14 cellular contexts compared by ENCODE assay signal in the genomic region with DNA sequence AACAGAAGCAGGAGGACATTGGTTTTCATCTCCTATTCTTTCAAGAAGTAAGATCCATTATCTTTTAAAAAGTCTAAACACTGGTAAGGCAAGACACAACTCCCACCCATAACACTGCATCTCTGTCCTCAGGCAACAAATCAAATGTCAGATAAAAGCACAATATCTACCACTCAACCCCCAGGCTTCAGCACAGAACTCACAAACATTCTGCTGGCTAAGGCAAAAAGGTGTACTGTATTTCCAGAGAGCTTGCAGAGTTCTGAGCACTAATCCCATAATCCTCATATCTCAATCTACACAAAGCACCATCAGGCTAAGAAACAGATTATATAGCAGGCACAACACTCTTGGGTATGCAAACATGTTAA. TPM values are rescaled to one million over a fixed set of nuclear protein-coding genes. Genes with fewer than 3 reads are reported as not detected.
A peak's percentile ranks its signal among the peaks of the same experiment; 100 is the strongest.
DNase-seq lines count a peak whose midpoint lies in the region; ATAC-seq and TF ChIP-seq lines count a peak whose summit lies in the region.
"Had no signal": no experiment of that assay in that cellular context is flagged by ENCODE, and none has a peak within 500 bp of the region (broad histone marks: within the 10 kb centered on the region; RNA-seq: fewer than 3 reads in every experiment).

No MANE protein-coding gene starts in this region.

- CTCF ChIA-PET in mammary epithelial cell (lab: Charles Lee; ENCODE audit: low non-redundant PET): no interaction called here
- CTCF ChIA-PET in MCF 10A (lab: Yijun Ruan, JAX): no interaction called here

- peaks cover 5% of the 10 kb centered on the region for H4K20me1 ChIP-seq in mammary epithelial cell (ENCODE audit: insufficient read depth, low read length)

- H3K9me3 ChIP-seq in mammary epithelial cell (replicated peaks; ENCODE audit: insufficient read depth, low read length) (no peaks in the 10 kb centered on the region), adipocyte (ENCODE audit: control insufficient read depth, low read length) (no peaks in the 10 kb centered on the region), mesodermal cell (ENCODE audit: control insufficient read depth, low read length) (no peaks in the 10 kb centered on the region), tibial artery (no peaks in the 10 kb centered on the region)
- H3K9me3 ChIP-seq: body of pancreas had no signal

- POLR2A ChIA-PET in MCF 10A (lab: Yijun Ruan, JAX): no interaction called here

- in situ Hi-C loops in mammary epithelial cell (cut with MboI; ENCODE audit: low sequenced_read_pairs in 2 of 2): no loop called here

- peaks cover 7% of the 10 kb centered on the region for H3K36me3 Mint-ChIP-seq in MCF 10A (ENCODE audit: insufficient read depth, unreplicated experiment)

- no TSS peak for BruUV-seq in mammary epithelial cell (replicated peaks; lab: Mats Ljungman, UMichigan)
- no TSS peak for BruUV-seq in MCF 10A (replicated peaks; lab: Mats Ljungman, UMichigan)

- no peak overlapping the region for H3K4me2 ChIP-seq in mammary epithelial cell (ENCODE audit: insufficient read depth, low read depth, low read length)

- no peak overlapping the region for H3K27ac Mint-ChIP-seq in MCF 10A (ENCODE audit: low read depth, unreplicated experiment)

- dilution Hi-C loops in mammary epithelial cell (cut with HindIII; ENCODE audit: low sequenced_read_pairs): no loop called here

- TF ChIP-seq CTCF in mammary epithelial cell (conservative IDR thresholded peaks at IDR 0.05 in 1 of 2, IDR thresholded peaks at IDR 0.05 in 1 of 2; ENCODE audit: extremely low read depth in 1 of 2, insufficient read depth in 1 of 2, low read depth in 1 of 2, low read length in 2 of 2) (no peak), MCF 10A (IDR thresholded peaks at IDR 0.05; ENCODE audit: unreplicated experiment) (no peak), tibial artery (IDR thresholded peaks at IDR 0.05) (no peak)

- intact Hi-C loops in mammary epithelial cell (cut with micrococcal nuclease): no loop called here
- intact Hi-C loops in MCF 10A (cut with micrococcal nuclease): no loop called here
- intact Hi-C loops in tibial artery (cut with DNase I; ENCODE audit: low total_unique reads): no loop called here

- H3K36me3 ChIP-seq in mammary epithelial cell (ENCODE audit: insufficient read depth, low read length) (no peaks in the 10 kb centered on the region), adipocyte (ENCODE audit: control insufficient read depth, insufficient read depth, low read length, severe bottlenecking) (no peaks in the 10 kb centered on the region), mesodermal cell (ENCODE audit: control insufficient read depth, insufficient read depth, low read length) (peaks cover 2% of the 10 kb centered on the region), tibial artery (no peaks in the 10 kb centered on the region)

- H3K9me3 Mint-ChIP-seq in MCF 10A (ENCODE audit: unreplicated experiment): no peaks in the 10 kb centered on the region
- H3K9me3 Mint-ChIP-seq: effector memory CD8-positive, alpha-beta T cell had no signal

- no peak for ATAC-seq in GM18858 (IDR thresholded peaks at IDR 0.05; ENCODE audit: unreplicated experiment)
- ATAC-seq: body of pancreas; effector memory CD8-positive, alpha-beta T cell had no signal

- H3K27ac ChIP-seq in mammary epithelial cell (ENCODE audit: insufficient read depth, low read depth, low read length) (no peak overlapping the region), mesodermal cell (ENCODE audit: low read depth, low read length, severe bottlenecking) (peak overlapping the region; percentile 73), tibial artery (peak overlapping the region; percentile 50 to 58)
- H3K27ac ChIP-seq: body of pancreas had no signal

- H3K79me2 ChIP-seq in mammary epithelial cell (ENCODE audit: insufficient read depth, low read length): peaks cover 92% of the 10 kb centered on the region

- H3K4me3 ChIP-seq in mammary epithelial cell (replicated peaks in 1 of 3; ENCODE audit: insufficient read depth in 1 of 3, low read depth in 2 of 3, low read length in 3 of 3) (no peak overlapping the region), adipocyte (ENCODE audit: low read length) (peak overlapping the region; percentile 26), mesodermal cell (ENCODE audit: extremely low read depth, insufficient read depth, low read length, poor library complexity, severe bottlenecking) (no peak overlapping the region), tibial artery (no peak overlapping the region)
- H3K4me3 ChIP-seq: body of pancreas had no signal

- peaks cover 17% of the 10 kb centered on the region for H3K4me1 Mint-ChIP-seq in MCF 10A (ENCODE audit: insufficient read depth, unreplicated experiment)

- peak overlapping the region; percentile 13 for H3K9ac ChIP-seq in mammary epithelial cell (ENCODE audit: insufficient read depth, low read length)
- H3K9ac ChIP-seq in adipocyte (ENCODE audit: low read length): peak overlapping the region; percentile 66

- DNase-seq in mammary epithelial cell: no peak
- DNase-seq in MCF 10A (ENCODE audit: unreplicated experiment): no peak
- DNase-seq in adipocyte (ENCODE audit: low read depth): no peak
- DNase-seq in tibial artery: no peak
- no peak for DNase-seq in MV-4-11 (lab: John Stamatoyannopoulos, UW)
- no peak for DNase-seq in NCI-H1417 treated with DMSO at 0.1 percent for 48 hours (lab: John Stamatoyannopoulos, UW)
- DNase-seq: activated CD4-positive, alpha-beta T cell treated with anti-CD3 and anti-CD28 coated beads, Interleukin-2, amount 50 U/mL, for 48 hours; body of pancreas; DMS 273 treated with DMSO at 0.1 percent for 48 hours; effector memory CD8-positive, alpha-beta T cell; Karpas-422; NCI-H2029 treated with DMSO at 0.1 percent for 48 hours had no signal

- no peak overlapping the region for H3K4me3 Mint-ChIP-seq in MCF 10A (ENCODE audit: unreplicated experiment)

- H3K27me3 ChIP-seq in mammary epithelial cell (ENCODE audit: insufficient read depth, low read length) (no peaks in the 10 kb centered on the region), adipocyte (replicated peaks; ENCODE audit: control insufficient read depth, insufficient read depth, low read length) (no peaks in the 10 kb centered on the region), tibial artery (no peaks in the 10 kb centered on the region)
- H3K27me3 ChIP-seq: body of pancreas had no signal

- H2AFZ ChIP-seq in mammary epithelial cell (ENCODE audit: low read depth, low read length): no peak overlapping the region

- H3K4me1 ChIP-seq in mammary epithelial cell (ENCODE audit: insufficient read depth, low read length) (peaks cover 5% of the 10 kb centered on the region), adipocyte (ENCODE audit: control insufficient read depth, insufficient read depth, low read length) (peaks cover 44% of the 10 kb centered on the region), mesodermal cell (ENCODE audit: control insufficient read depth, insufficient read depth, low read length, poor library complexity, severe bottlenecking) (peaks cover 14% of the 10 kb centered on the region), tibial artery (peaks cover 0 to 78% (median 40%) of the 10 kb centered on the region in 4 donors)

- H3K27me3 Mint-ChIP-seq in MCF 10A (ENCODE audit: insufficient read depth, unreplicated experiment): no peaks in the 10 kb centered on the region
- H3K27me3 Mint-ChIP-seq: effector memory CD8-positive, alpha-beta T cell had no signal

RNA-seq across cellular contexts. Expression of gene RAF1, which starts 20.9 kb away (rescaled TPM):
- total RNA-seq in mammary epithelial cell: 10 to 100 TPM; 68.1 to 72.8 TPM
- 66.3 TPM for polyA plus RNA-seq in mammary epithelial cell
- 75.0 TPM for polyA minus RNA-seq in mammary epithelial cell
- 75.5 and 76.8 TPM in 2 replicates for total RNA-seq in MCF 10A (2022)
- 75.5 TPM for polyA plus RNA-seq in mesodermal cell (2013, experiment 1 of 2)
- 69.4 TPM for polyA plus RNA-seq in mesodermal cell (2013, experiment 2 of 2)
